12 cellular contexts compared by ENCODE assay signal in the genomic region with DNA sequence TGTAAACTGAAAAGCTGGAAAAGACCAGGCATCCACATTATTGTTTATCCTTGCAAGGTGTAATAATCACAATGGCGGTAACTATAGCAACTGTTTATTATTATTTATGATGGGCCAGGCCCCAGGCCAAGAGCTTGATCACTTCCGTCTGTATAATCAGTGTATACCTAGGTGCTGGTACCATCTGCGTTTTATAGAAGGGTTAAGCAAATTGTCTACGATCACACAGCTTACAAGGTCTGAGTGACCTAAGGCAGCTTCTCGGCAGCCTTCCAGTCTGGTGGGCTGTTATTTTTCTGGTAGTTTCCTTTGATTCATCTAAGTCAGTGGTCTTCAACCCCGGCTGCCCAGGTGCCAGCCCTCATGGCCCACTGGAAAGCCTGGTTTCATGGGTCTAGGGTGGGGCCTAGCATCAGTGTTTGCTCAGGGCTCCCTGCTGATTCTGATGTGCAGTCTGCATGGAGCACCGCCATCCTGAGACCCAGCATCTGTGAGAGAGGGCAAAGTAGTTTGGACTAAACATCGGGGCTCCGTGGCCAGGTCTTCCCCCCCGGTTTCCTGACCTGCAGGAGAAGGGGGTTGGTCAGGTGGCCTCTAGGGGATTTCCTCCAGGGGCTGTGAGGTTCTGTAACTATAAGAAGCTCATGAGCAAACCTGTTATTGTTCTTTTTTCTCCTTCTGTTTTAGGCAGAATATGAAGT.
DNase-seq lines count a peak whose midpoint lies in the region; ATAC-seq and TF ChIP-seq lines count a peak whose summit lies in the region.
"Had no signal": no experiment of that assay in that cellular context is flagged by ENCODE, and none has a peak within 500 bp of the region (broad histone marks: within the 10 kb centered on the region; RNA-seq: fewer than 3 reads in every experiment).

No MANE protein-coding gene starts in this region.

- peaks cover 8% of the 10 kb centered on the region for H3K9me3 Mint-ChIP-seq in activated T-helper 1 cell treated with anti-CD3 and anti-CD28 coated beads, Interleukin-12 subunit alpha, Interleukin-12 subunit beta, Interleukin-2, Interleukin-4 antibody, amounts not matched to agents 30 ng/mL and 10 ng/mL and 1 ng/mL, durations not matched to agents 14 hours and 24 hours and 36 hours
- no peaks in the 10 kb centered on the region for H3K9me3 Mint-ChIP-seq in naive B cell

- TF ChIP-seq CTCF in liver (IDR thresholded peaks at IDR 0.05; ENCODE audit: low read depth, low read length, missing input control): no peak
- TF ChIP-seq CTCF in right lobe of liver (IDR thresholded peaks at IDR 0.05): no peak
- no peak for TF ChIP-seq CTCF in uterus (IDR thresholded peaks at IDR 0.05)
- no peak for TF ChIP-seq CTCF in body of pancreas (IDR thresholded peaks at IDR 0.05)

- peak overlapping the region; percentile 55 to 62 for H3K27ac ChIP-seq in liver (ENCODE audit: low read depth in 1 of 2, low read length in 2 of 2)
- peak overlapping the region in 1 of 3 donors; percentile 33 for H3K27ac ChIP-seq in right lobe of liver
- peak overlapping the region; percentile 31 to 67 for H3K27ac ChIP-seq in uterus
- H3K27ac ChIP-seq in body of pancreas: peak overlapping the region in 1 of 4 donors; percentile 52
- H3K27ac ChIP-seq: GM23248 had no signal

- no peaks in the 10 kb centered on the region for H3K36me3 ChIP-seq in liver (ENCODE audit: control insufficient read depth in 4 of 4, insufficient read depth in 3 of 4, low read depth in 1 of 4, low read length in 3 of 4)
- H3K36me3 ChIP-seq in right lobe of liver: no peaks in the 10 kb centered on the region
- no peaks in the 10 kb centered on the region for H3K36me3 ChIP-seq in uterus
- H3K36me3 ChIP-seq in body of pancreas (replicated peaks in 1 of 2; ENCODE audit: insufficient read depth in 1 of 2, low read depth in 2 of 2): no peaks in the 10 kb centered on the region

- H3K9ac ChIP-seq in liver (ENCODE audit: low read depth in 1 of 2, low read length in 2 of 2): no peak overlapping the region
- H3K9ac ChIP-seq: GM23248 had no signal

- TF ChIP-seq RAD21 in liver (IDR thresholded peaks at IDR 0.05): no peak

- no peak for ATAC-seq in right lobe of liver
- ATAC-seq in naive B cell (ENCODE audit: low read depth in 2 of 2): peak; percentile 45 to 62
- no peak for ATAC-seq in body of pancreas
- ATAC-seq in GM21367 (IDR thresholded peaks at IDR 0.05; ENCODE audit: unreplicated experiment): no peak

- H3K4me1 ChIP-seq in liver (ENCODE audit: control insufficient read depth in 4 of 4, insufficient read depth in 4 of 4, low read length in 3 of 4) (peaks cover 0 to 4% (median 0%) of the 10 kb centered on the region in 4 donors), right lobe of liver (peaks cover 0 to 3% (median 0%) of the 10 kb centered on the region in 4 donors), uterus (peaks cover 0 to 5% of the 10 kb centered on the region in 2 donors), body of pancreas (no peaks in the 10 kb centered on the region)

- H3K27ac Mint-ChIP-seq in activated T-helper 1 cell treated with anti-CD3 and anti-CD28 coated beads, Interleukin-12 subunit alpha, Interleukin-12 subunit beta, Interleukin-2, Interleukin-4 antibody, amounts not matched to agents 30 ng/mL and 10 ng/mL and 1 ng/mL, durations not matched to agents 14 hours and 24 hours and 36 hours: peak overlapping the region; percentile 34
- H3K27ac Mint-ChIP-seq in naive B cell: peak overlapping the region; percentile 95 to 98 (median 98)

- H3K9me3 ChIP-seq in liver (ENCODE audit: control insufficient read depth in 4 of 4, low read length in 3 of 4): no peaks in the 10 kb centered on the region
- no peaks in the 10 kb centered on the region for H3K9me3 ChIP-seq in right lobe of liver
- no peaks in the 10 kb centered on the region for H3K9me3 ChIP-seq in uterus
- no peaks in the 10 kb centered on the region for H3K9me3 ChIP-seq in body of pancreas

- H3K36me3 Mint-ChIP-seq in activated T-helper 1 cell treated with anti-CD3 and anti-CD28 coated beads, Interleukin-12 subunit alpha, Interleukin-12 subunit beta, Interleukin-2, Interleukin-4 antibody, amounts not matched to agents 30 ng/mL and 10 ng/mL and 1 ng/mL, durations not matched to agents 14 hours and 24 hours and 36 hours (ENCODE audit: low read depth): peaks cover 25% of the 10 kb centered on the region
- peaks cover 0 to 26% of the 10 kb centered on the region in 2 donors for H3K36me3 Mint-ChIP-seq in naive B cell

- intact Hi-C loops in right lobe of liver (cut with DNase I): no loop called here
- intact Hi-C loops in activated T-helper 1 cell treated with anti-CD3 and anti-CD28 coated beads, Interleukin-12 subunit alpha, Interleukin-12 subunit beta, Interleukin-2, Interleukin-4 antibody, amounts not matched to agents 30 ng/mL and 10 ng/mL and 1 ng/mL, durations not matched to agents 14 hours and 24 hours and 36 hours (cut with micrococcal nuclease): no loop called here
- intact Hi-C loops in uterus (cut with DNase I; ENCODE audit: low total_unique reads): no loop called here
- intact Hi-C loops in body of pancreas (cut with DNase I): no loop called here

- H3K4me3 Mint-ChIP-seq in activated T-helper 1 cell treated with anti-CD3 and anti-CD28 coated beads, Interleukin-12 subunit alpha, Interleukin-12 subunit beta, Interleukin-2, Interleukin-4 antibody, amounts not matched to agents 30 ng/mL and 10 ng/mL and 1 ng/mL, durations not matched to agents 14 hours and 24 hours and 36 hours: no peak overlapping the region
- H3K4me3 Mint-ChIP-seq in naive B cell: peak overlapping the region; percentile 3 to 89 (median 70)

- TF ChIP-seq POLR2A in right lobe of liver (IDR thresholded peaks at IDR 0.05): no peak
- TF ChIP-seq POLR2A in uterus (IDR thresholded peaks at IDR 0.05): no peak
- TF ChIP-seq POLR2A in body of pancreas (IDR thresholded peaks at IDR 0.05): no peak

- DNase-seq in right lobe of liver: no peak
- DNase-seq in activated T-helper 1 cell treated with anti-CD3 and anti-CD28 coated beads, Interleukin-12 subunit alpha, Interleukin-12 subunit beta, Interleukin-2, Interleukin-4 antibody, amounts not matched to agents 30 ng/mL and 10 ng/mL and 1 ng/mL, durations not matched to agents 14 hours and 24 hours and 36 hours (ENCODE audit: low spot score): no peak
- DNase-seq in naive B cell: peak; percentile 35
- DNase-seq in uterus: no peak
- DNase-seq in hippocampal formation (lab: John Stamatoyannopoulos, UW): no peak
- no peak for DNase-seq in body of pancreas
- DNase-seq: effector CD4-positive, alpha-beta T cell; GM23248; NCI-H1694; T-helper 1 cell had no signal

- WGBS in liver: 84% methylated on average over 10 of the region's 10 CpGs
- 92% methylated on average over 5 of the region's 10 CpGs for WGBS in right lobe of liver (ENCODE audit: insufficient coverage, low coverage, low lambda C conversion rate, missing lambda C conversion rate)
- WGBS in body of pancreas, 2 donors: 75 to 84% methylated on average over 10 of the region's 10 CpGs

- no peaks in the 10 kb centered on the region for H3K27me3 Mint-ChIP-seq in activated T-helper 1 cell treated with anti-CD3 and anti-CD28 coated beads, Interleukin-12 subunit alpha, Interleukin-12 subunit beta, Interleukin-2, Interleukin-4 antibody, amounts not matched to agents 30 ng/mL and 10 ng/mL and 1 ng/mL, durations not matched to agents 14 hours and 24 hours and 36 hours (ENCODE audit: insufficient read depth)
- no peaks in the 10 kb centered on the region for H3K27me3 Mint-ChIP-seq in naive B cell

- H3K4me1 Mint-ChIP-seq in activated T-helper 1 cell treated with anti-CD3 and anti-CD28 coated beads, Interleukin-12 subunit alpha, Interleukin-12 subunit beta, Interleukin-2, Interleukin-4 antibody, amounts not matched to agents 30 ng/mL and 10 ng/mL and 1 ng/mL, durations not matched to agents 14 hours and 24 hours and 36 hours (ENCODE audit: low read depth): peaks cover 42% of the 10 kb centered on the region
- H3K4me1 Mint-ChIP-seq in naive B cell: peaks cover 53 to 69% (median 59%) of the 10 kb centered on the region in 3 donors

- H3K4me3 ChIP-seq in liver (ENCODE audit: low read depth in 1 of 3, low read length in 3 of 3): no peak overlapping the region
- no peak overlapping the region for H3K4me3 ChIP-seq in right lobe of liver
- no peak overlapping the region for H3K4me3 ChIP-seq in uterus
- no peak overlapping the region for H3K4me3 ChIP-seq in body of pancreas
- H3K4me3 ChIP-seq: GM23248 had no signal

- H3K27me3 ChIP-seq in liver (ENCODE audit: control insufficient read depth in 4 of 4, insufficient read depth in 4 of 4, low read length in 3 of 4) (no peaks in the 10 kb centered on the region), right lobe of liver (no peaks in the 10 kb centered on the region), uterus (no peaks in the 10 kb centered on the region), body of pancreas (no peaks in the 10 kb centered on the region)

TF ChIP-seq in liver, 16 proteins besides CTCF, POLR2A, EP300 and RAD21:
- TF ChIP-seq, protein P1, sequence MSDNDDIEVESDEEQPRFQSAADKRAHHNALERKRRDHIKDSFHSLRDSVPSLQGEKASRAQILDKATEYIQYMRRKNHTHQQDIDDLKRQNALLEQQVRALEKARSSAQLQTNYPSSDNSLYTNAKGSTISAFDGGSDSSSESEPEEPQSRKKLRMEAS (IDR thresholded peaks at IDR 0.05): no peak
- no peak for TF ChIP-seq RXRA (IDR thresholded peaks at IDR 0.05)
- TF ChIP-seq HNF4A (conservative IDR thresholded peaks at IDR 0.05): no peak
- no peak for TF ChIP-seq TAF1 (conservative IDR thresholded peaks at IDR 0.05)
- no peak for TF ChIP-seq NR2F2 (IDR thresholded peaks at IDR 0.05)
- TF ChIP-seq FOXA2 (IDR thresholded peaks at IDR 0.05): no peak
- TF ChIP-seq, protein P2, sequence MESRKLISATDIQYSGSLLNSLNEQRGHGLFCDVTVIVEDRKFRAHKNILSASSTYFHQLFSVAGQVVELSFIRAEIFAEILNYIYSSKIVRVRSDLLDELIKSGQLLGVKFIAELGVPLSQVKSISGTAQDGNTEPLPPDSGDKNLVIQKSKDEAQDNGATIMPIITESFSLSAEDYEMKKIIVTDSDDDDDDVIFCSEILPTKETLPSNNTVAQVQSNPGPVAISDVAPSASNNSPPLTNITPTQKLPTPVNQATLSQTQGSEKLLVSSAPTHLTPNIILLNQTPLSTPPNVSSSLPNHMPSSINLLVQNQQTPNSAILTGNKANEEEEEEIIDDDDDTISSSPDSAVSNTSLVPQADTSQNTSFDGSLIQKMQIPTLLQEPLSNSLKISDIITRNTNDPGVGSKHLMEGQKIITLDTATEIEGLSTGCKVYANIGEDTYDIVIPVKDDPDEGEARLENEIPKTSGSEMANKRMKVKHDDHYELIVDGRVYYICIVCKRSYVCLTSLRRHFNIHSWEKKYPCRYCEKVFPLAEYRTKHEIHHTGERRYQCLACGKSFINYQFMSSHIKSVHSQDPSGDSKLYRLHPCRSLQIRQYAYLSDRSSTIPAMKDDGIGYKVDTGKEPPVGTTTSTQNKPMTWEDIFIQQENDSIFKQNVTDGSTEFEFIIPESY (IDR thresholded peaks at IDR 0.05): no peak

Comparison
In these comparisons a context has a peak if more than half of its experiments do, and no peak if none do; other contexts are left out.
1. ATAC-seq: peak in naive B cell (2 of 2); none in right lobe of liver (0 of 4), body of pancreas (single experiment) and GM21367 (single experiment).